ENCODE assay signal across 7 cellular contexts in the genomic region with DNA sequence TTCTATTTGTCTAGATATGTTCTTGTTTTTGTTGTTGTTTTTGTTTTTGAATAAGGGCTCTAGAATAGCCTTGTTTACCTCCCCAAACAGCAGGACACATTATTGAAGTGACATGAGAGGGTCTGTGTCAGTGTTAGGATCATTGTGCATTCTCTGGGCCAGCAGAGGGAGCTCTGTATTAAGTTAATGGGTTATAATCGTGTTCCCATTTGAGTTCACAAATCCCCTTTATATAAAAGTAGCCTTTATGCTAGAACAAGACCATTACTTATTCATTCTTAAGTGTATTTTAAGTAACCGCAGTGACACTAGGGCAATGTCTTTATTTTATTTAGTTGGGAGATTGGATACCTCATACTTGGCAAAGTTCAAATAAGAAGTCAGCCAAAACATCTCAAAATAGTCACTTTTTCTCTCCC. TPM values are rescaled to one million over a fixed set of nuclear protein-coding genes. Genes with fewer than 3 reads are reported as not detected.
DNase-seq lines count a peak whose midpoint lies in the region; ATAC-seq and TF ChIP-seq lines count a peak whose summit lies in the region.

No MANE protein-coding gene starts in this region.

- DNase-seq in GM10248 (ENCODE audit: extremely low spot score) (peak; percentile 24), MV-4-11 (lab: John Stamatoyannopoulos, UW) (peak; percentile 32), T-cell (peak in 32 of 34 experiments; percentile 5 to 55 (median 32)), T47D (ENCODE audit: low read depth in 1 of 2, low spot score in 1 of 2) (peak; percentile 33 to 69), iris pigment epithelial cell (ENCODE audit: low read depth) (peak; percentile 72)
- peak; percentile 9 to 37 for DNase-seq in stimulated activated CD4-positive, alpha-beta T cell treated with anti-CD3 and anti-CD28 coated beads, Interleukin-1b, Interleukin-23, amount 100 ng/mL, for 4 hours (ENCODE audit: low read depth in 2 of 2)

- CTCF ChIA-PET in GM10248 (lab: Yijun Ruan, JAX): interaction anchor here (0.8 to 3.7 kb wide), 22 partner anchors 9 to 282 kb away, joined by 3 to 36 read pairs (median 4); no protein-coding TSS in a partner anchor
- CTCF ChIA-PET in T-cell (lab: Charles Lee): interaction anchor here (0.6 to 2.4 kb wide), 20 partner anchors 9 to 1673 kb away, joined by 3 to 15 read pairs (median 4); no protein-coding TSS in a partner anchor

- H3K4me1 Mint-ChIP-seq in T-cell: peaks cover 74 to 79% (median 76%) of the 10 kb centered on the region in 3 donors

- H3K4me3 Mint-ChIP-seq in T-cell: no peak overlapping the region

- ATAC-seq in T-cell (replicated peaks in 1 of 4): peak; percentile 72 to 85 (median 79)
- ATAC-seq in HG03280 (IDR thresholded peaks at IDR 0.05; ENCODE audit: unreplicated experiment): no peak

- peak overlapping the region; percentile 3 to 18 for H3K27ac Mint-ChIP-seq in T-cell

- in situ Hi-C loops in T47D (cut with HindIII; ENCODE audit: low pct_unique_long_range_greater_than_20kb, low sequenced_read_pairs): no loop called here

- no peaks in the 10 kb centered on the region for H3K27me3 Mint-ChIP-seq in T-cell

- no peaks in the 10 kb centered on the region for H3K9me3 Mint-ChIP-seq in T-cell

- H3K36me3 Mint-ChIP-seq in T-cell: peaks cover 50% of the 10 kb centered on the region

- TF ChIP-seq CTCF in GM10248 (IDR thresholded peaks at IDR 0.05; ENCODE audit: control extremely low read depth, extremely low read depth, low read depth, missing control alignments): peak; percentile 70

- POLR2A ChIA-PET in GM10248 (lab: Yijun Ruan, JAX) (no interaction called here), T-cell (lab: Charles Lee) (interaction anchor here in 1 of 2 donors (0.6 kb wide), 1 partner anchor 33 kb away, joined by 4 read pairs; no protein-coding TSS in a partner anchor)

RNA-seq across cellular contexts. Expression of gene STK4, which starts 44.8 kb away (rescaled TPM):
- total RNA-seq in T-cell: 100 to 1,000 TPM; 244 to 315 (median 271) TPM

RNA-seq across cellular contexts. Expression of gene TOMM34, which starts 50.9 kb away (rescaled TPM):
- total RNA-seq in T-cell: 10 to 100 TPM in 3 of 5 donors, 1 to 10 TPM in 2; 7.8 to 12.8 (median 11.4) TPM
